In the genomic region with DNA sequence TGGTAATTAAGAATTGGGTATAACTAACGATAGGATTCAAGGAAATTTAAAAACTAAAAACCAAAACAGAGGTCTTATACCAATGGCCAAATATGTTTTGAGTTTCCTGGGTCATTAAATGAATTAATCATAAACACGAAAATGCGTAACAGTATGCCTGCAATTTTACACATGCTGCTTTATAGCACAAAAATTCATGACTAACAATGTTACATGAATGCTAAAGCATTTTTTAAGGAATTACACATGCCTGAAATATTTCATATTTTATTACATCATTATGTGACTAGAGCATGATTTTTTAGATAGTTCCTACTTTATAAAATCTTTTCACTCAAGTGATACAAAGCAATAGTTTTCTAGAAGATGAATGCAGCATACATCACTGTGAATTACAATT, we compare ENCODE assay signal across 19 cellular contexts.
DNase-seq lines count a peak whose midpoint lies in the region; ATAC-seq and FAIRE-seq lines count a peak whose summit lies in the region.
"Had no signal": no experiment of that assay in that cellular context is flagged by ENCODE, and none has a peak within 500 bp of the region (broad histone marks: within the 10 kb centered on the region; RNA-seq: fewer than 3 reads in every experiment).

No MANE protein-coding gene starts in this region.

- peaks cover 5 to 32% (median 8%) of the 10 kb centered on the region in 3 donors for H3K36me3 Mint-ChIP-seq in naive thymus-derived CD8-positive, alpha-beta T cell

- DNase-seq in EH (ENCODE audit: low read depth) (peak; percentile 87), RCC 7860 (ENCODE audit: low spot score) (no peak), dedifferentiated amniotic fluid mesenchymal stem cell (ENCODE audit: extremely low spot score) (peak; percentile 77), non-pigmented ciliary epithelial cell (ENCODE audit: low read depth) (peak; percentile 36), NCI-H82 (lab: John Stamatoyannopoulos, UW) (no peak)
- no peak for DNase-seq in activated naive CD4-positive, alpha-beta T cell treated with Interleukin-2 at 50 U/mL for 16 hours
- DNase-seq in naive thymus-derived CD8-positive, alpha-beta T cell, result no peak
- DNase-seq: activated CD4-positive, alpha-beta T cell treated with anti-CD3 and anti-CD28 coated beads, Interleukin-2, amount 50 U/mL, for 4 hours; adrenal gland; DMS79 treated with DMSO at 0.1 percent for 48 hours; gastrocnemius medialis; H7; mesendoderm; NCI-H1105 treated with DMSO at 0.1 percent for 48 hours; occipital lobe; SJCRH30; small intestine; stimulated activated naive CD4-positive, alpha-beta T cell treated with Interleukin-2 at 50 U/mL for 16 hours had no signal

- peak; percentile 48 for FAIRE-seq in RCC 7860 (lab: Jason Lieb, UNC)
- FAIRE-seq: small intestine had no signal

- no peaks in the 10 kb centered on the region for H3K9me3 Mint-ChIP-seq in naive thymus-derived CD8-positive, alpha-beta T cell

- POLR2A ChIA-PET in naive thymus-derived CD8-positive, alpha-beta T cell (lab: Charles Lee), result no interaction called here

- no peak overlapping the region for H3K4me3 Mint-ChIP-seq in naive thymus-derived CD8-positive, alpha-beta T cell

- H3K4me1 Mint-ChIP-seq in naive thymus-derived CD8-positive, alpha-beta T cell, result peaks cover 13 to 59% (median 41%) of the 10 kb centered on the region in 4 donors

- ATAC-seq in GM19452 (IDR thresholded peaks at IDR 0.05; ENCODE audit: unreplicated experiment), result no peak
- no peak for ATAC-seq in naive thymus-derived CD8-positive, alpha-beta T cell
- ATAC-seq: gastrocnemius medialis had no signal

- H3K27me3 Mint-ChIP-seq in naive thymus-derived CD8-positive, alpha-beta T cell, result no peaks in the 10 kb centered on the region

- no peak overlapping the region for H3K27ac Mint-ChIP-seq in naive thymus-derived CD8-positive, alpha-beta T cell

Comparison
In these comparisons a context has a peak if more than half of its experiments do, and no peak if none do; other contexts are left out.
1. DNase-seq: peak in EH (single experiment), dedifferentiated amniotic fluid mesenchymal stem cell (single experiment) and non-pigmented ciliary epithelial cell (single experiment); none in RCC 7860 (single experiment), NCI-H82 (single experiment), activated naive CD4-positive, alpha-beta T cell treated with Interleukin-2 at 50 U/mL for 16 hours (single experiment) and naive thymus-derived CD8-positive, alpha-beta T cell (0 of 10).